9 cellular contexts compared by ENCODE assay signal in the genomic region with DNA sequence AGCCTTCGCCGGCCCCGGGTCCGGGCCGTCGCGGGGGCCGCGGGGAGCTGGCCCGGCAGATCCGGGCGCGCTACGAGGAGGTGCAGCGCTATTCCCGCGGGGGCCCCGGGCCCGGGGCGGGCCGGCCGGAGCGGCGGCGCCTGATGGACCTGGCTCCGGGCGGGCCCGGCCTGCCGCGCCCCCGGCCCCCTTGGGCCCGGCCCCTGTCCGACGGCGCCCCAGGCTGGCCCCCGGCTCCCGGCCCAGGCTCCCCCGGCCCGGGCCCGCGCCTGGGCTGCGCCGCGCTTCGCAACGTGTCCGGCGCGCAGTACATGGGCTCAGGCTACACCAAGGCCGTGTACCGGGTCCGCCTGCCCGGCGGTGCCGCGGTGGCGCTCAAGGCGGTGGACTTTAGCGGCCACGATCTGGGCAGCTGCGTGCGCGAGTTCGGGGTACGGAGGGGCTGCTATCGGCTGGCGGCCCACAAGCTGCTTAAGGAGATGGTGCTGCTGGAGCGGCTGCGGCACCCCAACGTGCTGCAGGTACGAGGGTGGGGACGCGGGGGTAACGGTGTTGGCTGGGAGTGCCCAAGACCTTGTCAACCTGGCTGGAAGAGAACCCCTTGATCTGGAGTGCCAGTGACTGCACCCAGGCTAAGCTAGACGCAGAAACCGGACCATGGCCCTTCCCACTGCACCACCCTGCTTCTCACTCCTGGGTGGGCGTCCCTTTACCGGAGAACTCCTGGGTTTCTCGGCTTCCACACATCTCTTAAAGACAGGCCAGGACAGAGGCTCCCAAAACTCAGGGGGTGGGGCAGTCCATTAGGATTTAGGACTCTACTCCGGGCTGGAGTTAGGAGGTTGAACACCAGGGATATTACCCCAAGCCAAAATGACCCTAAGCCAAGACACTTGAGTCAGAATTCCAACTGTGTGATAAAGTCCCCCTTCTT. TPM values are rescaled to one million over a fixed set of nuclear protein-coding genes. Genes with fewer than 3 reads are reported as not detected.
A peak's percentile ranks its signal among the peaks of the same experiment; 100 is the strongest.
DNase-seq lines count a peak whose midpoint lies in the region; ATAC-seq, FAIRE-seq and TF ChIP-seq lines count a peak whose summit lies in the region.
"Had no signal": no experiment of that assay in that cellular context is flagged by ENCODE, and none has a peak within 500 bp of the region (broad histone marks: within the 10 kb centered on the region; RNA-seq: fewer than 3 reads in every experiment).

No MANE protein-coding gene starts in this region.

- peaks cover 56% of the 10 kb centered on the region for H3K27me3 Mint-ChIP-seq in activated naive CD8-positive, alpha-beta T cell treated with anti-CD3 and anti-CD28 coated beads, Interleukin-2, amount 10 ng/mL, durations not matched to agents 7 days and 5 days

- DNase-seq in AG09309 (ENCODE audit: low read depth) (no peak), H7 (no peak), GM13977 (ENCODE audit: low spot score) (no peak), caudate nucleus (lab: John Stamatoyannopoulos, UW) (no peak), D721Med (ENCODE audit: insufficient read length, low spot score) (no peak)
- peak; percentile 34 for DNase-seq in activated naive CD8-positive, alpha-beta T cell treated with anti-CD3 and anti-CD28 coated beads, Interleukin-2, amount 10 ng/mL, durations not matched to agents 7 days and 5 days

- peak overlapping the region; percentile 40 for H3K4me3 ChIP-seq in AG09309 (ENCODE audit: control insufficient read depth, low read depth, low read length)
- peak overlapping the region; percentile 69 for H3K4me3 ChIP-seq in H7 (ENCODE audit: insufficient read depth, low read depth, low read length)
- H3K4me3 ChIP-seq in iPS-11a (ENCODE audit: low read depth, low read length) = peak overlapping the region; percentile 76
- H3K4me3 ChIP-seq in skin epidermis = peak overlapping the region; percentile 21 to 53 (median 39)

- POLR2A ChIA-PET in activated naive CD8-positive, alpha-beta T cell treated with anti-CD3 and anti-CD28 coated beads, Interleukin-2, amount 10 ng/mL, durations not matched to agents 7 days and 5 days (lab: Charles Lee) = no interaction called here

- no peak for ATAC-seq in activated naive CD8-positive, alpha-beta T cell treated with anti-CD3 and anti-CD28 coated beads, Interleukin-2, amount 10 ng/mL, durations not matched to agents 7 days and 5 days (ENCODE audit: low read depth)

- H3K27ac ChIP-seq in skin epidermis (peak overlapping the region in 14 of 21 experiments; percentile 5 to 85 (median 66)), caudate nucleus (ENCODE audit: low read depth, low read length) (no peak overlapping the region)

- H3K27ac Mint-ChIP-seq in activated naive CD8-positive, alpha-beta T cell treated with anti-CD3 and anti-CD28 coated beads, Interleukin-2, amount 10 ng/mL, durations not matched to agents 7 days and 5 days = no peak overlapping the region

- in situ Hi-C loops in GM13977 (cut with MboI; ENCODE audit: low pct_unique_long_range_greater_than_20kb, low sequenced_read_pairs, unreplicated experiment) = no loop called here

- TF ChIP-seq CTCF in AG09309 (IDR thresholded peaks at IDR 0.05; ENCODE audit: control insufficient read depth, insufficient read depth, low read depth, low read length, missing control alignments) (no peak), GM13977 (IDR thresholded peaks at IDR 0.05; ENCODE audit: extremely low read depth, insufficient read depth, missing control alignments) (no peak), D721Med (IDR thresholded peaks at IDR 0.05; ENCODE audit: insufficient read depth, missing control alignments) (no peak)

- FAIRE-seq in D721Med (lab: Jason Lieb, UNC) = no peak
- FAIRE-seq: endometrium had no signal

- H3K27me3 ChIP-seq in H7 (ENCODE audit: control insufficient read depth, insufficient read depth, low read length) = peaks cover 11% of the 10 kb centered on the region

- H3K4me3 Mint-ChIP-seq in activated naive CD8-positive, alpha-beta T cell treated with anti-CD3 and anti-CD28 coated beads, Interleukin-2, amount 10 ng/mL, durations not matched to agents 7 days and 5 days = peak overlapping the region; percentile 17

- H3K9me3 Mint-ChIP-seq in activated naive CD8-positive, alpha-beta T cell treated with anti-CD3 and anti-CD28 coated beads, Interleukin-2, amount 10 ng/mL, durations not matched to agents 7 days and 5 days = no peaks in the 10 kb centered on the region

- H3K36me3 Mint-ChIP-seq in activated naive CD8-positive, alpha-beta T cell treated with anti-CD3 and anti-CD28 coated beads, Interleukin-2, amount 10 ng/mL, durations not matched to agents 7 days and 5 days = no peaks in the 10 kb centered on the region

- H3K4me1 Mint-ChIP-seq in activated naive CD8-positive, alpha-beta T cell treated with anti-CD3 and anti-CD28 coated beads, Interleukin-2, amount 10 ng/mL, durations not matched to agents 7 days and 5 days = no peaks in the 10 kb centered on the region

- H3K36me3 ChIP-seq in H7 (replicated peaks; ENCODE audit: control insufficient read depth, insufficient read depth, low read length) = no peaks in the 10 kb centered on the region

RNA-seq across cellular contexts. Expression of gene PKDCC, which starts 0.8 kb away (rescaled TPM):
- 90.2 and 176 TPM in 2 replicates for total RNA-seq in H7 (2014; rRNA removed; shearing (Covaris generic))
- total RNA-seq in activated naive CD8-positive, alpha-beta T cell treated with anti-CD3 and anti-CD28 coated beads, Interleukin-2, amount 10 ng/mL, durations not matched to agents 7 days and 5 days = not detected

Comparison
In these comparisons a context has a peak if more than half of its experiments do, and no peak if none do; other contexts are left out.
1. RNA of gene PKDCC, which starts 0.8 kb away (total RNA-seq): 90.2 to 176 TPM in H7; not detected in activated naive CD8-positive, alpha-beta T cell treated with anti-CD3 and anti-CD28 coated beads, Interleukin-2, amount 10 ng/mL, durations not matched to agents 7 days and 5 days; every median in the first group is over 10 times any median in the second.
2. Peak in every context shown above with its lines, with median percentiles within 50 percentile points of each other: H3K4me3 ChIP-seq.